Comparison of ENCODE assay signal across 7 cellular contexts in the genomic region with DNA sequence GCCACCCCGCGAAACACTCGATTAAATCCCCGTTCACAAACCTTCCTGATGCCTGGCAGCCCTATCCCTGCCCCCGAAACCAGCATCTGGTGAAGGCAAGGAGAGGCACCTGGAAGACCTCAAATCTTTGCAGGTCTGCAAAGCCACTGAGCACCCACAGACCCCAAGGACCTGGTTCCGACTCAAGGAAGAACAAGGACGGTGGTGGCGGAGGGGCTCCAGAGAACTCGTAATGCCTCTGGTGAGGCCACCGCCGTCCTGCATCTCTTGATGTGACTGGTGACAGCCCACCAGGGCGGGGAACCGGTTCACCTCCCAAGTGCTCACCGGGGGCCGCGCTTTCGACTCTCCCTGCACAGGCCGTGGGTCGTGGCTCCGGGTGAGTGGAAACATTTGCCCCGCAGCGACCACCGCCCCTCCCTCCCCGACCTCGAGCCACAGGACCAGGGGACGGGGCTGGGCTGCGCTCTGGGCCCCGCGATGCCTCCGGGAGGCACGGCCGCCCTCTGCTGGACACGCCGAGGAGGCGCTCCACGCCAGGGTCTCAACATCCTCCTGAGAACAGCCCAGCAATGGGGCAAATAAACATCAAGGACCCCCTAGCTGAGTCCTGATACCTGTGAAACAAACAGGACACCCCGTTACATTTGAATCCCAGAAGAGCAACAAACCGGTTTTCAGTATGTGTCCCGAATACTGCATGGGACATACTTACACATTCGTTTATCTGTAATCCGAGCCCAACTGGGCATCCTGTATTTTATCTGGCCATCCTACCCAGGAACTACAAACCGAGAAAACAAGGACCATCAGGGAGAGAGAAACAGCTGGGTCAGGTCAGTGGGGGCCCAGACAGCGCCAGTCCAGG. TPM values are rescaled to one million over a fixed set of nuclear protein-coding genes. Genes with fewer than 3 reads are reported as not detected.
DNase-seq lines count a peak whose midpoint lies in the region; ATAC-seq and TF ChIP-seq lines count a peak whose summit lies in the region.

No MANE protein-coding gene starts in this region.

- TF ChIP-seq CTCF in GM13977 (IDR thresholded peaks at IDR 0.05; ENCODE audit: extremely low read depth, insufficient read depth, missing control alignments): peak; percentile 91

- peak; percentile 84 for DNase-seq in GM13977 (ENCODE audit: low spot score)
- peak; percentile 66 for DNase-seq in NCI-H69 (lab: John Stamatoyannopoulos, UW)
- DNase-seq in activated effector memory CD4-positive, alpha-beta T cell treated with anti-CD3 and anti-CD28 coated beads, Interleukin-2, amount 50 U/mL, for 16 hours: peak; percentile 79
- no peak for DNase-seq in left cardiac atrium
- no peak for DNase-seq in sciatic nerve (ENCODE audit: low spot score)

- intact Hi-C loops in left cardiac atrium (cut with DNase I) (no loop called here), sciatic nerve (cut with DNase I) (loop anchor here (5.0 kb wide), 1 partner anchor 67 kb away; no protein-coding TSS in a partner anchor)

- in situ Hi-C loops in GM13977 (cut with MboI; ENCODE audit: low pct_unique_long_range_greater_than_20kb, low sequenced_read_pairs, unreplicated experiment): no loop called here

- ATAC-seq in left cardiac atrium (peak; percentile 69 to 72), sciatic nerve (peak; percentile 71), HG02571 (IDR thresholded peaks at IDR 0.05; ENCODE audit: unreplicated experiment) (no peak), GM21723 (IDR thresholded peaks at IDR 0.05; ENCODE audit: unreplicated experiment) (no peak)

RNA-seq across cellular contexts. Expression of gene PLPP2, which starts 3.9 kb away (rescaled TPM):
- under 1 TPM; 0.76 to 0.85 TPM for total RNA-seq in left cardiac atrium
- total RNA-seq in sciatic nerve: 8.6 TPM

RNA-seq across cellular contexts. Expression of gene MIER2, which starts 49.5 kb away (rescaled TPM):
- total RNA-seq in left cardiac atrium: 10 to 100 TPM; 18.2 to 25.0 TPM
- 24.5 TPM for total RNA-seq in sciatic nerve

Comparison
In these comparisons a context has a peak if more than half of its experiments do, and no peak if none do; other contexts are left out.
1. DNase-seq: peak in GM13977 (single experiment), NCI-H69 (single experiment) and activated effector memory CD4-positive, alpha-beta T cell treated with anti-CD3 and anti-CD28 coated beads, Interleukin-2, amount 50 U/mL, for 16 hours (single experiment); none in left cardiac atrium (single experiment) and sciatic nerve (single experiment).
2. ATAC-seq: peak in left cardiac atrium (2 of 2) and sciatic nerve (single experiment); none in HG02571 (single experiment) and GM21723 (single experiment).